ENCODE assay signal across 1 cellular context in genomic region chr1:234862944-234863515, GRCh38.
TF ChIP-seq lines count a peak whose summit lies in the region.

No MANE protein-coding gene starts in this region.

TF ChIP-seq in K562, 482 proteins besides CTCF, POLR2A, EP300 and RAD21 (continued from another document):
- TF ChIP-seq PBX2 (CRISPR knock-in tag; IDR thresholded peaks at IDR 0.05; ENCODE audit: low read depth) (no peak), PBX2 (tag; conservative IDR thresholded peaks at IDR 0.05; ENCODE audit: low read depth) (peak; percentile 87), RFX5 (IDR thresholded peaks at IDR 0.05; ENCODE audit: low read depth, low read length) (no peak), MAZ (CRISPR knock-in tag; conservative IDR thresholded peaks at IDR 0.05 in 1 of 2, IDR thresholded peaks at IDR 0.05 in 1 of 2) (peak in 1 of 2 experiments; percentile 67; a peak in 1 of 4 replicates), ZNF551 (CRISPR knock-in tag; IDR thresholded peaks at IDR 0.05) (no peak), RCOR1 (IDR thresholded peaks at IDR 0.05; ENCODE audit: borderline replicate concordance in 1 of 2, low read depth in 2 of 2, low read length in 2 of 2) (0 out of 4 replicates have a peak, but pooled peaks of 1 of the 2 experiments have one; percentile 24), ZNF639 (CRISPR knock-in tag; conservative IDR thresholded peaks at IDR 0.05 in 1 of 2, IDR thresholded peaks at IDR 0.05 in 1 of 2) (peak in 1 of 2 experiments; percentile 34; a peak in 1 of 4 replicates), CXXC5 (CRISPR knock-in tag; IDR thresholded peaks at IDR 0.05) (peak; percentile 29; the same call in 1 of the 2 replicates), DMBX1 (CRISPR knock-in tag; IDR thresholded peaks at IDR 0.05; ENCODE audit: borderline replicate concordance) (peak; percentile 59; the same call in 1 of the 2 replicates), ZNF507 (tag; conservative IDR thresholded peaks at IDR 0.05) (no peak), TCF7 (IDR thresholded peaks at IDR 0.05; ENCODE audit: borderline replicate concordance) (no peak), E2F3 (CRISPR knock-in tag; IDR thresholded peaks at IDR 0.05) (peak; percentile 55; the same call in 1 of the 2 replicates)
- TF ChIP-seq, protein P1, sequence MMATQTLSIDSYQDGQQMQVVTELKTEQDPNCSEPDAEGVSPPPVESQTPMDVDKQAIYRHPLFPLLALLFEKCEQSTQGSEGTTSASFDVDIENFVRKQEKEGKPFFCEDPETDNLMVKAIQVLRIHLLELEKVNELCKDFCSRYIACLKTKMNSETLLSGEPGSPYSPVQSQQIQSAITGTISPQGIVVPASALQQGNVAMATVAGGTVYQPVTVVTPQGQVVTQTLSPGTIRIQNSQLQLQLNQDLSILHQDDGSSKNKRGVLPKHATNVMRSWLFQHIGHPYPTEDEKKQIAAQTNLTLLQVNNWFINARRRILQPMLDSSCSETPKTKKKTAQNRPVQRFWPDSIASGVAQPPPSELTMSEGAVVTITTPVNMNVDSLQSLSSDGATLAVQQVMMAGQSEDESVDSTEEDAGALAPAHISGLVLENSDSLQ (IDR thresholded peaks at IDR 0.05), result peak; percentile 69
- TF ChIP-seq, protein P2, sequence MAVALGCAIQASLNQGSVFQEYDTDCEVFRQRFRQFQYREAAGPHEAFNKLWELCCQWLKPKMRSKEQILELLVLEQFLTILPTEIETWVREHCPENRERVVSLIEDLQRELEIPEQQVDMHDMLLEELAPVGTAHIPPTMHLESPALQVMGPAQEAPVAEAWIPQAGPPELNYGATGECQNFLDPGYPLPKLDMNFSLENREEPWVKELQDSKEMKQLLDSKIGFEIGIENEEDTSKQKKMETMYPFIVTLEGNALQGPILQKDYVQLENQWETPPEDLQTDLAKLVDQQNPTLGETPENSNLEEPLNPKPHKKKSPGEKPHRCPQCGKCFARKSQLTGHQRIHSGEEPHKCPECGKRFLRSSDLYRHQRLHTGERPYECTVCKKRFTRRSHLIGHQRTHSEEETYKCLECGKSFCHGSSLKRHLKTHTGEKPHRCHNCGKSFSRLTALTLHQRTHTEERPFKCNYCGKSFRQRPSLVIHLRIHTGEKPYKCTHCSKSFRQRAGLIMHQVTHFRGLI (CRISPR knock-in tag; IDR thresholded peaks at IDR 0.05), result 0 out of 2 replicates have a peak, but pooled peaks have one; percentile 48
- TF ChIP-seq, protein P3, sequence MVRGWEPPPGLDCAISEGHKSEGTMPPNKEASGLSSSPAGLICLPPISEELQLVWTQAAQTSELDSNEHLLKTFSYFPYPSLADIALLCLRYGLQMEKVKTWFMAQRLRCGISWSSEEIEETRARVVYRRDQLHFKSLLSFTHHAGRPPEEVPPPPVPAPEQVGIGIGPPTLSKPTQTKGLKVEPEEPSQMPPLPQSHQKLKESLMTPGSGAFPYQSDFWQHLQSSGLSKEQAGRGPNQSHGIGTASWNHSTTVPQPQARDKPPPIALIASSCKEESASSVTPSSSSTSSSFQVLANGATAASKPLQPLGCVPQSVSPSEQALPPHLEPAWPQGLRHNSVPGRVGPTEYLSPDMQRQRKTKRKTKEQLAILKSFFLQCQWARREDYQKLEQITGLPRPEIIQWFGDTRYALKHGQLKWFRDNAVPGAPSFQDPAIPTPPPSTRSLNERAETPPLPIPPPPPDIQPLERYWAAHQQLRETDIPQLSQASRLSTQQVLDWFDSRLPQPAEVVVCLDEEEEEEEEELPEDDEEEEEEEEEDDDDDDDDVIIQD (CRISPR knock-in tag; IDR thresholded peaks at IDR 0.05), result no peak
- TF ChIP-seq, protein P4, sequence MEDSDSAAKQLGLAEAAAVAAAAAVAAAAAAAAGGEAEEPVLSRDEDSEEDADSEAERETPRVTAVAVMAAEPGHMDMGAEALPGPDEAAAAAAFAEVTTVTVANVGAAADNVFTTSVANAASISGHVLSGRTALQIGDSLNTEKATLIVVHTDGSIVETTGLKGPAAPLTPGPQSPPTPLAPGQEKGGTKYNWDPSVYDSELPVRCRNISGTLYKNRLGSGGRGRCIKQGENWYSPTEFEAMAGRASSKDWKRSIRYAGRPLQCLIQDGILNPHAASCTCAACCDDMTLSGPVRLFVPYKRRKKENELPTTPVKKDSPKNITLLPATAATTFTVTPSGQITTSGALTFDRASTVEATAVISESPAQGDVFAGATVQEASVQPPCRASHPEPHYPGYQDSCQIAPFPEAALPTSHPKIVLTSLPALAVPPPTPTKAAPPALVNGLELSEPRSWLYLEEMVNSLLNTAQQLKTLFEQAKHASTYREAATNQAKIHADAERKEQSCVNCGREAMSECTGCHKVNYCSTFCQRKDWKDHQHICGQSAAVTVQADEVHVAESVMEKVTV (CRISPR knock-in tag; IDR thresholded peaks at IDR 0.05), result 0 out of 2 replicates have a peak, but pooled peaks have one; percentile 16
- TF ChIP-seq, protein P5, sequence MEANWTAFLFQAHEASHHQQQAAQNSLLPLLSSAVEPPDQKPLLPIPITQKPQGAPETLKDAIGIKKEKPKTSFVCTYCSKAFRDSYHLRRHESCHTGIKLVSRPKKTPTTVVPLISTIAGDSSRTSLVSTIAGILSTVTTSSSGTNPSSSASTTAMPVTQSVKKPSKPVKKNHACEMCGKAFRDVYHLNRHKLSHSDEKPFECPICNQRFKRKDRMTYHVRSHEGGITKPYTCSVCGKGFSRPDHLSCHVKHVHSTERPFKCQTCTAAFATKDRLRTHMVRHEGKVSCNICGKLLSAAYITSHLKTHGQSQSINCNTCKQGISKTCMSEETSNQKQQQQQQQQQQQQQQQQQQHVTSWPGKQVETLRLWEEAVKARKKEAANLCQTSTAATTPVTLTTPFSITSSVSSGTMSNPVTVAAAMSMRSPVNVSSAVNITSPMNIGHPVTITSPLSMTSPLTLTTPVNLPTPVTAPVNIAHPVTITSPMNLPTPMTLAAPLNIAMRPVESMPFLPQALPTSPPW (CRISPR knock-in tag; IDR thresholded peaks at IDR 0.05), result no peak
